In genomic region chr20:61841551-61841950, GRCh38 we compare ENCODE assay signal across 33 cellular contexts.
"Had no signal": no experiment of that assay in that cellular context is flagged by ENCODE, and none has a peak within 500 bp of the region (broad histone marks: within the 10 kb centered on the region; RNA-seq: fewer than 3 reads in every experiment).

No MANE protein-coding gene starts in this region.

- H3K9me3 ChIP-seq: adrenal gland, body of pancreas had no signal

- H3K9me3 Mint-ChIP-seq: activated B cell treated with CpG ODN at 0.5 μM for 24 hours; activated naive CD4-positive, alpha-beta T cell treated with anti-CD3 and anti-CD28 coated beads for 36 hours; activated naive CD4-positive, alpha-beta T cell treated with anti-CD3 and anti-CD28 coated beads, Interleukin-2, amount 50 U/mL, for 24 hours; activated naive CD8-positive, alpha-beta T cell treated with anti-CD3 and anti-CD28 coated beads for 36 hours; activated naive CD8-positive, alpha-beta T cell treated with anti-CD3 and anti-CD28 coated beads, Interleukin-2, amount 50 U/mL, for 24 hours; activated T-cell treated with anti-CD3 and anti-CD28 coated beads, Interleukin-2, amount 50 U/mL, for 72 hours; activated T-helper 17 cell treated with anti-CD3 and anti-CD28 coated beads, Interleukin-2, amount 50 U/mL, for 72 hours; dendritic cell treated with granulocyte-macrophage colony-stimulating factor and Interleukin-4, amounts not matched to agents 40 ng/mL and 50 ng/mL, for 4 days; T-helper 2 cell treated with Interferon-gamma antibody and Interleukin-4, amounts not matched to agents 5 μg/mL and 100 μg/mL, for 36 hours had no signal

- H3K36me3 Mint-ChIP-seq: activated CD8-positive, alpha-beta memory T cell treated with anti-CD3 and anti-CD28 coated beads, Interleukin-2, amount 10 ng/mL, durations not matched to agents 7 days and 5 days; activated naive CD4-positive, alpha-beta T cell treated with anti-CD3 and anti-CD28 coated beads, Interleukin-2, amount 50 U/mL, for 24 hours; activated naive CD8-positive, alpha-beta T cell treated with anti-CD3 and anti-CD28 coated beads for 36 hours had no signal

- ATAC-seq: activated CD4-positive, CD25-positive, alpha-beta regulatory T cell treated with anti-CD3 and anti-CD28 coated beads, Interleukin-2, amount 50 U/mL, for 24 hours; activated CD8-positive, alpha-beta memory T cell treated with anti-CD3 and anti-CD28 coated beads, Interleukin-2, amount 10 ng/mL, durations not matched to agents 7 days and 5 days; activated CD8-positive, alpha-beta T cell treated with anti-CD3 and anti-CD28 coated beads, Interleukin-2, amount 10 ng/mL, durations not matched to agents 7 days and 5 days; activated naive CD8-positive, alpha-beta T cell treated with anti-CD3 and anti-CD28 coated beads, Interleukin-2, amount 50 U/mL, for 24 hours; activated T-cell treated with anti-CD3 and anti-CD28 coated beads, Interleukin-2, amount 50 U/mL, for 72 hours; activated T-helper 17 cell treated with anti-CD3 and anti-CD28 coated beads, Interleukin-2, amount 50 U/mL, for 72 hours; body of pancreas; esophagus mucosa; T-helper 17 cell had no signal

- H3K4me3 ChIP-seq: adrenal gland, body of pancreas, coronary artery, dorsolateral prefrontal cortex had no signal

- H3K27ac ChIP-seq: adrenal gland, body of pancreas, coronary artery, WERI-Rb-1 had no signal

- DNase-seq: activated B cell treated with CpG ODN at 0.5 μM for 24 hours; activated CD4-positive, alpha-beta T cell treated with anti-CD3 and anti-CD28 coated beads for 48 hours; activated CD4-positive, alpha-beta T cell treated with anti-CD3 and anti-CD28 coated beads, Interleukin-2, amount 50 U/mL, for 1 hour; activated CD4-positive, alpha-beta T cell treated with anti-CD3 and anti-CD28 coated beads, Interleukin-2, amount 50 U/mL, for 48 hours; activated CD8-positive, alpha-beta memory T cell treated with anti-CD3 and anti-CD28 coated beads, Interleukin-2, amount 10 ng/mL, durations not matched to agents 7 days and 5 days; activated CD8-positive, alpha-beta memory T cell treated with anti-CD3 and anti-CD28 coated beads, Interleukin-2, amount 50 U/mL, for 4 hours; activated CD8-positive, alpha-beta T cell treated with anti-CD3 and anti-CD28 coated beads, Interleukin-2, amount 10 ng/mL, durations not matched to agents 7 days and 5 days; activated effector memory CD4-positive, alpha-beta T cell treated with Interleukin-2 at 50 U/mL for 16 hours; activated naive CD4-positive, alpha-beta T cell treated with anti-CD3 and anti-CD28 coated beads for 36 hours; activated naive CD8-positive, alpha-beta T cell treated with anti-CD3 and anti-CD28 coated beads for 36 hours; activated naive CD8-positive, alpha-beta T cell treated with anti-CD3 and anti-CD28 coated beads, Interleukin-2, amount 50 U/mL, for 24 hours; activated T-cell treated with anti-CD3 and anti-CD28 coated beads, Interleukin-2, amount 50 U/mL, for 1 hour; activated T-cell treated with anti-CD3 and anti-CD28 coated beads, Interleukin-2, amount 50 U/mL, for 72 hours; adrenal gland; body of pancreas; central memory CD4-positive, alpha-beta T cell; cerebellar nuclear complex; effector memory CD4-positive, alpha-beta T cell; endodermal cell; glutamatergic neuron; T-helper 1 cell; T-helper 17 cell; T1000; WERI-Rb-1 had no signal

- H3K36me3 ChIP-seq: adrenal gland, WERI-Rb-1 had no signal

- H3K27ac Mint-ChIP-seq: activated B cell treated with CpG ODN at 0.5 μM for 24 hours; activated CD8-positive, alpha-beta memory T cell treated with anti-CD3 and anti-CD28 coated beads, Interleukin-2, amount 10 ng/mL, durations not matched to agents 7 days and 5 days; activated CD8-positive, alpha-beta T cell treated with anti-CD3 and anti-CD28 coated beads, Interleukin-2, amount 10 ng/mL, durations not matched to agents 7 days and 5 days; activated naive CD4-positive, alpha-beta T cell treated with anti-CD3 and anti-CD28 coated beads for 36 hours; activated naive CD4-positive, alpha-beta T cell treated with anti-CD3 and anti-CD28 coated beads, Interleukin-2, amount 50 U/mL, for 24 hours; activated naive CD8-positive, alpha-beta T cell treated with anti-CD3 and anti-CD28 coated beads for 36 hours; activated naive CD8-positive, alpha-beta T cell treated with anti-CD3 and anti-CD28 coated beads, Interleukin-2, amount 50 U/mL, for 24 hours; activated T-cell treated with anti-CD3 and anti-CD28 coated beads, Interleukin-2, amount 50 U/mL, for 72 hours; activated T-helper 17 cell treated with anti-CD3 and anti-CD28 coated beads, Interleukin-2, amount 50 U/mL, for 72 hours; dendritic cell treated with granulocyte-macrophage colony-stimulating factor and Interleukin-4, amounts not matched to agents 40 ng/mL and 50 ng/mL, for 4 days; endodermal cell; T-helper 17 cell; T-helper 2 cell treated with Interferon-gamma antibody and Interleukin-4, amounts not matched to agents 5 μg/mL and 100 μg/mL, for 36 hours had no signal

- H3K4me3 Mint-ChIP-seq: activated B cell treated with CpG ODN at 0.5 μM for 24 hours; activated CD8-positive, alpha-beta memory T cell treated with anti-CD3 and anti-CD28 coated beads, Interleukin-2, amount 10 ng/mL, durations not matched to agents 7 days and 5 days; activated CD8-positive, alpha-beta T cell treated with anti-CD3 and anti-CD28 coated beads, Interleukin-2, amount 10 ng/mL, durations not matched to agents 7 days and 5 days; activated naive CD4-positive, alpha-beta T cell treated with anti-CD3 and anti-CD28 coated beads for 36 hours; activated naive CD4-positive, alpha-beta T cell treated with anti-CD3 and anti-CD28 coated beads, Interleukin-2, amount 50 U/mL, for 24 hours; activated naive CD8-positive, alpha-beta T cell treated with anti-CD3 and anti-CD28 coated beads for 36 hours; activated naive CD8-positive, alpha-beta T cell treated with anti-CD3 and anti-CD28 coated beads, Interleukin-2, amount 50 U/mL, for 24 hours; activated T-cell treated with anti-CD3 and anti-CD28 coated beads, Interleukin-2, amount 50 U/mL, for 72 hours; activated T-helper 17 cell treated with anti-CD3 and anti-CD28 coated beads, Interleukin-2, amount 50 U/mL, for 72 hours; dendritic cell treated with granulocyte-macrophage colony-stimulating factor and Interleukin-4, amounts not matched to agents 40 ng/mL and 50 ng/mL, for 4 days; endodermal cell; T-helper 17 cell; T-helper 2 cell treated with Interferon-gamma antibody and Interleukin-4, amounts not matched to agents 5 μg/mL and 100 μg/mL, for 36 hours had no signal

- H3K27me3 Mint-ChIP-seq: activated B cell treated with CpG ODN at 0.5 μM for 24 hours; activated CD8-positive, alpha-beta memory T cell treated with anti-CD3 and anti-CD28 coated beads, Interleukin-2, amount 10 ng/mL, durations not matched to agents 7 days and 5 days; activated naive CD4-positive, alpha-beta T cell treated with anti-CD3 and anti-CD28 coated beads, Interleukin-2, amount 50 U/mL, for 24 hours; activated naive CD8-positive, alpha-beta T cell treated with anti-CD3 and anti-CD28 coated beads for 36 hours; activated naive CD8-positive, alpha-beta T cell treated with anti-CD3 and anti-CD28 coated beads, Interleukin-2, amount 50 U/mL, for 24 hours; dendritic cell treated with granulocyte-macrophage colony-stimulating factor and Interleukin-4, amounts not matched to agents 40 ng/mL and 50 ng/mL, for 4 days had no signal

- H3K27me3 ChIP-seq: adrenal gland, body of pancreas had no signal

- H3K4me1 Mint-ChIP-seq: activated B cell treated with CpG ODN at 0.5 μM for 24 hours; activated CD8-positive, alpha-beta memory T cell treated with anti-CD3 and anti-CD28 coated beads, Interleukin-2, amount 10 ng/mL, durations not matched to agents 7 days and 5 days; activated naive CD4-positive, alpha-beta T cell treated with anti-CD3 and anti-CD28 coated beads, Interleukin-2, amount 50 U/mL, for 24 hours; activated naive CD8-positive, alpha-beta T cell treated with anti-CD3 and anti-CD28 coated beads for 36 hours; activated naive CD8-positive, alpha-beta T cell treated with anti-CD3 and anti-CD28 coated beads, Interleukin-2, amount 50 U/mL, for 24 hours; activated T-helper 17 cell treated with anti-CD3 and anti-CD28 coated beads, Interleukin-2, amount 50 U/mL, for 72 hours; T-helper 17 cell had no signal

- FAIRE-seq: frontal cortex had no signal

- H3K4me1 ChIP-seq: adrenal gland, body of pancreas had no signal
